In the genomic region with DNA sequence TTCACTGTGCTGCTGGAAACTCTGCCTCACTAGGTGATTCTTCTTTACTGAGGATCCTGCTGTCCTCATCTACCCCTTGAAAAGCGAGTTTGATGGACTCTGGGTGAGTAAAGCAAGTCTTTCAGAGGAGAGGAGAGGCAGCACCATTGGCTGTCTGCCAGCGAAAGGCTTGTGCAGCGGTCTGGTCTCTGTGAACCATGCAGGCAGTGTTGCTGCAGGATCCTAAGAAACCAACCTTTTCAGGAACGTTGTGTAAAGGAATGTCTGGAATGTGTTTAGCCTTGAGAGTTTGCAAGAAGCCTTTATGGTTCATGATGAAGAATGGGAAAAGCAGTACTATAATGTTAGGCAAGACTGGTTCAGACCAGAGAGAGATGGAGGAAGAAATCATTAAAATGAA, we compare ENCODE assay signal across 8 cellular contexts. TPM values are rescaled to one million over a fixed set of nuclear protein-coding genes. Genes with fewer than 3 reads are reported as not detected.
DNase-seq lines count a peak whose midpoint lies in the region; ATAC-seq and TF ChIP-seq lines count a peak whose summit lies in the region.
"Not testable (repeated sequence)": the region's sequence is repeated elsewhere in the genome, so short reads cannot be mapped to it uniquely, and the experiment has no call there.

No MANE protein-coding gene starts in this region.

- WGBS in neuronal stem cell (ENCODE audit: extremely low coverage in 2 of 2, insufficient read length in 2 of 2, insufficient replicate concordance in 1 of 2), 2 donors: no CpG with 5 or more reads among the region's 4 CpGs

- H3K36me3 ChIP-seq in HEK293 (ENCODE audit: control insufficient read depth in 2 of 2, insufficient read depth in 1 of 2, low read length in 2 of 2); Panc1 (ENCODE audit: control insufficient read depth, insufficient read depth, low read length); neuronal stem cell (replicated peaks in 1 of 2; ENCODE audit: control insufficient read depth in 2 of 2, insufficient read depth in 2 of 2, low read length in 2 of 2): not testable (repeated sequence)

- not testable (repeated sequence) for H3K4me3 ChIP-seq in HEK293 (ENCODE audit: low read depth, low read length); Panc1 (ENCODE audit: low read depth in 2 of 2, low read length in 2 of 2); fibroblast of pulmonary artery (replicated peaks; ENCODE audit: low read depth, low read length); neuronal stem cell (ENCODE audit: low read length in 2 of 2)

- peak; percentile 87 for ATAC-seq in Panc1

- CTCF ChIA-PET in HEK293 (lab: Yijun Ruan, JAX); Panc1 (lab: Charles Lee): not testable (repeated sequence)

- peak overlapping the region; percentile 72 for H2AFZ ChIP-seq in neuronal stem cell (ENCODE audit: low read length)

- H4K91ac ChIP-seq in neuronal stem cell (ENCODE audit: low read depth, low read length, poor library complexity): not testable (repeated sequence)

- POLR2A ChIA-PET in HEK293 (lab: Yijun Ruan, JAX); Panc1 (lab: Charles Lee): not testable (repeated sequence)

- H3K4ac ChIP-seq in neuronal stem cell (ENCODE audit: low read length): not testable (repeated sequence)

- H4K8ac ChIP-seq in neuronal stem cell (ENCODE audit: low read depth, low read length): not testable (repeated sequence)

- not testable (repeated sequence) for H3K9me3 Mint-ChIP-seq in brain

- H3K9me3 ChIP-seq in HEK293 (ENCODE audit: control insufficient read depth, insufficient read depth, low read depth, low read length); Panc1 (ENCODE audit: control insufficient read depth, insufficient read depth, low read depth, low read length); neuronal stem cell (replicated peaks in 1 of 2; ENCODE audit: control insufficient read depth in 2 of 2, insufficient read depth in 1 of 2, low read depth in 1 of 2, low read length in 2 of 2): not testable (repeated sequence)

- TF ChIP-seq CTCF in HEK293 (tag by site-specific recombination; IDR thresholded peaks at IDR 0.05); Panc1 (IDR thresholded peaks at IDR 0.05); brain (conservative IDR thresholded peaks at IDR 0.05); fibroblast of pulmonary artery (IDR thresholded peaks at IDR 0.05; ENCODE audit: low read length, missing control alignments): not testable (repeated sequence)

- peak overlapping the region in 3 of 5 experiments; percentile 45 to 69 (median 63) for H3K4me3 Mint-ChIP-seq in brain

- H2BK15ac ChIP-seq in neuronal stem cell (ENCODE audit: low read length): not testable (repeated sequence)

- H3K23ac ChIP-seq in neuronal stem cell (ENCODE audit: low read depth, low read length, poor library complexity): not testable (repeated sequence)

- not testable (repeated sequence) for H3K27me3 ChIP-seq in Panc1 (ENCODE audit: control insufficient read depth, insufficient read depth, low read length); neuronal stem cell (ENCODE audit: control insufficient read depth in 3 of 3, insufficient read depth in 3 of 3, low read depth in 1 of 3, low read length in 3 of 3)

- peak overlapping the region in 3 of 5 experiments; percentile 5 to 73 (median 19) for H3K27ac Mint-ChIP-seq in brain

- not testable (repeated sequence) for H2BK120ac ChIP-seq in neuronal stem cell (ENCODE audit: low read depth, low read length)

- H2AK5ac ChIP-seq in neuronal stem cell (ENCODE audit: low read depth, low read length): not testable (repeated sequence)

- H2BK12ac ChIP-seq in neuronal stem cell (ENCODE audit: low read length): not testable (repeated sequence)

- not testable (repeated sequence) for H3K4me1 ChIP-seq in HEK293 (ENCODE audit: control insufficient read depth, insufficient read depth, low read length); neuronal stem cell (ENCODE audit: control insufficient read depth in 2 of 2, insufficient read depth in 1 of 2, low read depth in 1 of 2, low read length in 2 of 2)
- peaks cover 42% of the 10 kb centered on the region for H3K4me1 ChIP-seq in Panc1 (ENCODE audit: control insufficient read depth, insufficient read depth, low read length)

- in situ Hi-C loops in Panc1 (cut with HindIII; ENCODE audit: low pct_unique_long_range_greater_than_20kb, low sequenced_read_pairs): not testable (repeated sequence)

- BruUV-seq in Panc1 (replicated peaks; lab: Mats Ljungman, UMichigan): not testable (repeated sequence)

- not testable (repeated sequence) for H3K27ac ChIP-seq in HEK293 (ENCODE audit: extremely low read depth, low read depth, low read length)
- H3K27ac ChIP-seq in Panc1 (ENCODE audit: low read length): peak overlapping the region; percentile 78
- H3K27ac ChIP-seq in neuronal stem cell (replicated peaks; ENCODE audit: low read length): peak overlapping the region; percentile 62

- not testable (repeated sequence) for H3K9ac ChIP-seq in neuronal stem cell (ENCODE audit: low read depth, low read length, poor library complexity)

- intact Hi-C loops in Panc1 (cut with micrococcal nuclease; ENCODE audit: unreplicated experiment): not testable (repeated sequence)

- not testable (repeated sequence) for H3K79me1 ChIP-seq in neuronal stem cell (ENCODE audit: low read depth, low read length)

- DNase-seq in Ammon's horn (ENCODE audit: low spot score) (peak; percentile 69), fibroblast of pulmonary artery (ENCODE audit: low read depth) (peak; percentile 92), islet precursor cell (peak; percentile 96), neuronal stem cell (ENCODE audit: low spot score) (peak; percentile 66), superior temporal gyrus (ENCODE audit: extremely low spot score) (peak; percentile 40)
- DNase-seq in Panc1 (ENCODE audit: low read depth, low spot score): not testable (repeated sequence)

- not testable (repeated sequence) for H3K27me3 Mint-ChIP-seq in brain

- not testable (repeated sequence) for H3K18ac ChIP-seq in neuronal stem cell (ENCODE audit: low read length)

- H2BK5ac ChIP-seq in neuronal stem cell (ENCODE audit: low read length): not testable (repeated sequence)

- peak overlapping the region; percentile 2 for H3K4me2 ChIP-seq in neuronal stem cell (ENCODE audit: insufficient read depth, low read length, poor library complexity, severe bottlenecking)

- not testable (repeated sequence) for H3K14ac ChIP-seq in neuronal stem cell (ENCODE audit: low read length)

- H3K4me1 Mint-ChIP-seq in brain: peaks cover 21% of the 10 kb centered on the region

- H3K36me3 Mint-ChIP-seq in brain: not testable (repeated sequence)

TF ChIP-seq in HEK293, 187 proteins besides CTCF, POLR2A, EP300 and RAD21:
- peak; percentile 80 for TF ChIP-seq ZBTB17 (tag by site-specific recombination; IDR thresholded peaks at IDR 0.05)
- peak; percentile 55; the same call in 1 of the 2 replicates for TF ChIP-seq INSM2 (tag by site-specific recombination; IDR thresholded peaks at IDR 0.05)
- 0 out of 2 replicates have a peak, but pooled peaks have one; percentile 41 for TF ChIP-seq ZNF600 (tag by site-specific recombination; IDR thresholded peaks at IDR 0.05)

RNA-seq across cellular contexts. Expression of gene CCN1, which starts 53.4 kb away (rescaled TPM):
- 355 TPM for total RNA-seq in Panc1 (2021; ENCODE audit: unreplicated experiment)
- 366 TPM for polyA plus RNA-seq in Panc1 (2012; ENCODE audit: insufficient read length)
- 8.7 TPM for polyA plus RNA-seq in brain (ENCODE audit: insufficient read depth, low read depth, low replicate concordance)
- 66.8 TPM for polyA plus RNA-seq in neuronal stem cell (2013, experiment 1 of 2)
- polyA plus RNA-seq in neuronal stem cell (2013, experiment 2 of 2): 66.8 TPM
